ENCODE assay signal across 21 cellular contexts in genomic region chr5:113166285-113166684, GRCh38.
DNase-seq lines count a peak whose midpoint lies in the region; ATAC-seq, FAIRE-seq and TF ChIP-seq lines count a peak whose summit lies in the region.
"Had no signal": no experiment of that assay in that cellular context is flagged by ENCODE, and none has a peak within 500 bp of the region (broad histone marks: within the 10 kb centered on the region; RNA-seq: fewer than 3 reads in every experiment).

No MANE protein-coding gene starts in this region.

- no peak overlapping the region for H4K8ac ChIP-seq in IMR-90 (ENCODE audit: low read depth in 2 of 2, low read length in 2 of 2)

- H3K4me3 ChIP-seq in AG10803 (ENCODE audit: low read length) (no peak overlapping the region), IMR-90 (ENCODE audit: insufficient read depth, low read depth, low read length) (no peak overlapping the region), keratinocyte (ENCODE audit: control insufficient read depth in 2 of 3, extremely low read depth in 1 of 3, insufficient read depth in 2 of 3, low read depth in 1 of 3, low read length in 3 of 3) (no peak overlapping the region)
- H3K4me3 ChIP-seq: HAP-1, testis had no signal

- H4K5ac ChIP-seq in IMR-90 (ENCODE audit: low read depth, low read length), result no peak overlapping the region

- no peaks in the 10 kb centered on the region for H3K27me3 ChIP-seq in IMR-90 (ENCODE audit: control insufficient read depth, insufficient read depth, low read length)
- H3K27me3 ChIP-seq in keratinocyte (ENCODE audit: control insufficient read depth, extremely low read depth, insufficient read depth, low read length), result no peaks in the 10 kb centered on the region
- H3K27me3 ChIP-seq: BE2C, testis had no signal

- H3K79me2 ChIP-seq in keratinocyte (ENCODE audit: control insufficient read depth, insufficient read depth, low read length), result peaks cover 35% of the 10 kb centered on the region

- no peak overlapping the region for H2BK15ac ChIP-seq in IMR-90 (ENCODE audit: low read depth, low read length)

- H2BK5ac ChIP-seq in IMR-90 (ENCODE audit: low read depth, low read length, poor library complexity, severe bottlenecking), result peak overlapping the region; percentile 96

- no peak overlapping the region for H3K27ac ChIP-seq in IMR-90 (ENCODE audit: insufficient read depth, low read length)
- peak overlapping the region; percentile 93 for H3K27ac ChIP-seq in keratinocyte (ENCODE audit: control insufficient read depth, insufficient read depth, low read length)
- H3K27ac ChIP-seq: testis had no signal

- POLR2A ChIA-PET in IMR-90 (lab: Charles Lee; ENCODE audit: unreplicated experiment), result interaction anchor here (0.6 kb wide), 1 partner anchor 104 kb away, joined by 3 read pairs; no protein-coding TSS in a partner anchor

- no peak overlapping the region for H2BK120ac ChIP-seq in IMR-90 (ENCODE audit: low read depth, low read length)

- 0% methylated on average over 2 of the region's 4 CpGs; no CpG with 5 or more reads in 1 of the 2 experiments for WGBS in IMR-90 (ENCODE audit: extremely low coverage in 2 of 2, insufficient read length in 1 of 2), 2 experiments

- no peak overlapping the region for H2AFZ ChIP-seq in IMR-90 (replicated peaks; ENCODE audit: low read length, poor library complexity)
- no peak overlapping the region for H2AFZ ChIP-seq in keratinocyte (ENCODE audit: control insufficient read depth, low read length)

- no peak overlapping the region for H2AK5ac ChIP-seq in IMR-90 (ENCODE audit: low read depth, low read length)

- CTCF ChIA-PET in IMR-90 (lab: Yijun Ruan, JAX), result interaction anchor here (0.6 to 1.2 kb wide), 5 partner anchors 17 to 153 kb away, joined by 3 to 5 read pairs (median 3); no protein-coding TSS in a partner anchor

- peaks cover 26% of the 10 kb centered on the region for H3K4me1 ChIP-seq in IMR-90 (ENCODE audit: control insufficient read depth, insufficient read depth, low read length)
- peaks cover 83% of the 10 kb centered on the region for H3K4me1 ChIP-seq in keratinocyte (ENCODE audit: control insufficient read depth, extremely low read depth, insufficient read depth, low read length)
- H3K4me1 ChIP-seq: testis had no signal

- H3K79me1 ChIP-seq in IMR-90 (ENCODE audit: low read depth in 1 of 2, low read length in 2 of 2), result peaks cover 21 to 29% of the 10 kb centered on the region in 2 experiments

- H3K36me3 ChIP-seq in IMR-90 (ENCODE audit: control insufficient read depth, insufficient read depth, low read length), result no peaks in the 10 kb centered on the region
- peaks cover 0 to 3% of the 10 kb centered on the region in 2 experiments for H3K36me3 ChIP-seq in keratinocyte (ENCODE audit: control insufficient read depth in 2 of 2, extremely low read depth in 1 of 2, insufficient read depth in 2 of 2, low read length in 2 of 2)
- H3K36me3 ChIP-seq: HAP-1 had no signal

- H3K23ac ChIP-seq in IMR-90 (ENCODE audit: low read depth, low read length), result no peak overlapping the region

- no peak overlapping the region for H2BK20ac ChIP-seq in IMR-90 (ENCODE audit: low read depth, low read length)

- TF ChIP-seq RAD21 in IMR-90 (IDR thresholded peaks at IDR 0.05; ENCODE audit: low read length), result no peak

- H3K9ac ChIP-seq in IMR-90 (ENCODE audit: low read depth, low read length) (no peak overlapping the region), keratinocyte (ENCODE audit: control insufficient read depth, extremely low read depth, insufficient read depth, low read length) (peak overlapping the region; percentile 50)

- 0 out of 2 replicates have a peak overlapping the region, but pooled peaks have one; percentile 62 for H3K56ac ChIP-seq in IMR-90 (ENCODE audit: extremely low read depth, insufficient read depth, low read length)

- intact Hi-C loops in IMR-90 (cut with micrococcal nuclease), result loop anchor here (1.0 to 2.0 kb wide), 2 partner anchors 19 to 129 kb away; no protein-coding TSS in a partner anchor

- H2AK9ac ChIP-seq in IMR-90 (replicated peaks; ENCODE audit: low read depth, low read length, poor library complexity), result no peak overlapping the region

- H3K4me2 ChIP-seq in IMR-90 (ENCODE audit: low read depth, low read length), result no peak overlapping the region; the same call in 1 of the 2 replicates
- peak overlapping the region; percentile 80 for H3K4me2 ChIP-seq in keratinocyte (ENCODE audit: control insufficient read depth, extremely low read depth, insufficient read depth, low read depth, low read length)

- ATAC-seq in IMR-90 (ENCODE audit: low read depth), result peak; percentile 84
- no peak for ATAC-seq in HG02642 (IDR thresholded peaks at IDR 0.05; ENCODE audit: poor library complexity, unreplicated experiment)

- TF ChIP-seq POLR2A in IMR-90 (IDR thresholded peaks at IDR 0.05; ENCODE audit: low read depth, low read length), result no peak

- H4K20me1 ChIP-seq in IMR-90 (ENCODE audit: insufficient read depth, low read length) (peaks cover 7% of the 10 kb centered on the region), keratinocyte (ENCODE audit: control insufficient read depth, extremely low read depth, insufficient read depth, low read length) (no peaks in the 10 kb centered on the region)

- no peak overlapping the region for H3K18ac ChIP-seq in IMR-90 (ENCODE audit: low read depth, low read length)

- dilution Hi-C loops in IMR-90 (cut with HindIII; ENCODE audit: low sequenced_read_pairs, unreplicated experiment) (no loop called here), keratinocyte (cut with MboI; ENCODE audit: extremely low pct_ligation_motif_present, low sequenced_read_pairs) (no loop called here)

- H3K9me3 ChIP-seq in IMR-90 (ENCODE audit: control insufficient read depth, insufficient read depth, low read length), result no peaks in the 10 kb centered on the region
- H3K9me3 ChIP-seq in keratinocyte (ENCODE audit: control insufficient read depth, low read depth, low read length), result no peaks in the 10 kb centered on the region
- H3K9me3 ChIP-seq: BE2C, HAP-1, testis had no signal

- in situ Hi-C loops in IMR-90 (cut with MboI; ENCODE audit: low sequenced_read_pairs), result no loop called here

- no TSS peak for BruUV-seq in IMR-90 (replicated peaks; lab: Mats Ljungman, UMichigan)

- peak; percentile 53 for DNase-seq in AG10803 (ENCODE audit: low read depth)
- DNase-seq in IMR-90, result peak; percentile 95
- no peak for DNase-seq in keratinocyte (ENCODE audit: low read depth, low spot score)
- DNase-seq in stimulated activated naive CD4-positive, alpha-beta T cell (lab: John Stamatoyannopoulos, UW), result no peak
- DNase-seq in T-helper 9 cell, result no peak
- DNase-seq in amniotic stem cell (lab: John Stamatoyannopoulos, UW), result no peak
- DNase-seq: activated CD4-positive, alpha-beta T cell treated with anti-CD3 and anti-CD28 coated beads for 4 hours; activated naive CD4-positive, alpha-beta T cell treated with anti-CD3 and anti-CD28 coated beads, Interleukin-2, amount 10 ng/mL, durations not matched to agents 7 days and 5 days; BE2C; effector CD4-positive, alpha-beta T cell; MM.1S; NCI-H2029 treated with DMSO at 0.1 percent for 48 hours; NCI-H524; stimulated activated CD4-positive, alpha-beta T cell treated with anti-CD3 and anti-CD28 coated beads, Interleukin-4, amount 100 ng/mL, for 4 hours; testis had no signal

- 0 out of 2 replicates have a peak, but pooled peaks cover 12% of the 10 kb centered on the region for H3K9me1 ChIP-seq in IMR-90 (ENCODE audit: insufficient read depth, low read length)
- H3K9me1 ChIP-seq in keratinocyte (ENCODE audit: control insufficient read depth, extremely low read depth, insufficient read depth, low read length), result peaks cover 3% of the 10 kb centered on the region

- FAIRE-seq in endometrium (lab: Jason Lieb, UNC) (peak; percentile 83), keratinocyte (lab: Jason Lieb, UNC) (no peak)
- FAIRE-seq: D721Med, GM18507, GM19239 had no signal

- no peak for TF ChIP-seq CTCF in AG10803 (conservative IDR thresholded peaks at IDR 0.05; ENCODE audit: low read length)
- no peak for TF ChIP-seq CTCF in IMR-90 (conservative IDR thresholded peaks at IDR 0.05; ENCODE audit: low read depth, low read length)
- no peak for TF ChIP-seq CTCF in keratinocyte (optimal IDR thresholded peaks at IDR 0.05 in 1 of 3, IDR thresholded peaks at IDR 0.05 in 1 of 3, conservative IDR thresholded peaks at IDR 0.05 in 1 of 3; ENCODE audit: extremely low read depth in 1 of 3, insufficient read depth in 2 of 3, low read length in 3 of 3)

- no peak overlapping the region for H3K14ac ChIP-seq in IMR-90 (replicated peaks; ENCODE audit: low read depth, low read length)

- H4K91ac ChIP-seq in IMR-90 (ENCODE audit: insufficient read depth, low read depth, low read length), result no peak overlapping the region

- H3K4ac ChIP-seq in IMR-90 (ENCODE audit: low read depth, low read length), result no peak overlapping the region

TF ChIP-seq in IMR-90, 13 proteins besides CTCF, POLR2A, EP300 and RAD21:
- no peak for TF ChIP-seq ELK1 (IDR thresholded peaks at IDR 0.05; ENCODE audit: borderline replicate concordance, low read depth, low read length)
- 0 out of 2 replicates have a peak, but pooled peaks have one; percentile 27 for TF ChIP-seq BHLHE40 (IDR thresholded peaks at IDR 0.05; ENCODE audit: low read depth, low read length)
- TF ChIP-seq MAFK (IDR thresholded peaks at IDR 0.05; ENCODE audit: low read depth, low read length), result peak; percentile 84
- no peak for TF ChIP-seq RCOR1 (IDR thresholded peaks at IDR 0.05; ENCODE audit: insufficient replicate concordance, low read length)
- 0 out of 2 replicates have a peak, but pooled peaks have one; percentile 3 for TF ChIP-seq FOS (IDR thresholded peaks at IDR 0.05; ENCODE audit: low read depth, low read length)
- TF ChIP-seq MAZ (IDR thresholded peaks at IDR 0.05; ENCODE audit: borderline replicate concordance, low read depth, low read length), result no peak
- peak; percentile 54; the same call in 1 of the 2 replicates for TF ChIP-seq NFE2L2 (IDR thresholded peaks at IDR 0.05; ENCODE audit: low read depth, low read length)
- TF ChIP-seq RFX5 (IDR thresholded peaks at IDR 0.05; ENCODE audit: low read depth, low read length), result no peak
- TF ChIP-seq CEBPB (IDR thresholded peaks at IDR 0.05; ENCODE audit: low read depth, low read length), result peak; percentile 65
- TF ChIP-seq MXI1 (IDR thresholded peaks at IDR 0.05; ENCODE audit: borderline replicate concordance, low read depth, low read length), result peak; percentile 18; the same call in 1 of the 2 replicates

Comparison
In these comparisons a context has a peak if more than half of its experiments do, and no peak if none do; other contexts are left out.
1. DNase-seq: peak in AG10803 (single experiment) and IMR-90 (single experiment); none in keratinocyte (single experiment), stimulated activated naive CD4-positive, alpha-beta T cell (0 of 6), T-helper 9 cell (single experiment) and amniotic stem cell (single experiment).